In the genomic region with DNA sequence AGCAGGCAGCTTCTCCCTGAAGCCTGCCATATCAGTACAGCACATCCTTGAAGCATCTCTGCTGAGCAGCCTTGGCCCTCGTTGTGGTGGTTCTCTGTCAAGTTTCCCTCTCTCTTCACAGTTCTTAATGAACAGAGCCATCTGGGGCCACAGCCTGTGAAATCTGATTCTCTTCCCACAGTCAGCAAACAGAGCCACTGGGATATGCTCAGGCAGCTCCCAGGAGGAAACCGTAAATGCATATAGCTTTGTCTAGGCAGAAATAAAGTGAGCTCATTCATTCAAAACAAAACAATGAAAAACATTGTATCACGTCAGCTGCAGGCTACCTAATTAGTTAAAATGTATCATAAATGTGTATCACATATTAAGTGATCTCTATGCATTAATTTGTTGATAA, we compare ENCODE assay signal across 10 cellular contexts.
DNase-seq lines count a peak whose midpoint lies in the region; ATAC-seq, FAIRE-seq and TF ChIP-seq lines count a peak whose summit lies in the region.
"Had no signal": no experiment of that assay in that cellular context is flagged by ENCODE, and none has a peak within 500 bp of the region (broad histone marks: within the 10 kb centered on the region; RNA-seq: fewer than 3 reads in every experiment).

No MANE protein-coding gene starts in this region.

- H3K4me3 ChIP-seq in astrocyte (ENCODE audit: insufficient read depth, low read depth, low read length), result no peak overlapping the region

- H3K9me3 ChIP-seq in astrocyte (ENCODE audit: insufficient read depth, low read depth, low read length), result no peaks in the 10 kb centered on the region

- H3K79me2 ChIP-seq in astrocyte (ENCODE audit: insufficient read depth, low read length), result no peaks in the 10 kb centered on the region

- H3K27ac Mint-ChIP-seq in astrocyte (ENCODE audit: unreplicated experiment), result peak overlapping the region; percentile 80

- H3K36me3 Mint-ChIP-seq in astrocyte (ENCODE audit: low read depth, unreplicated experiment), result peaks cover 4% of the 10 kb centered on the region

- no peak overlapping the region for H3K4me3 Mint-ChIP-seq in astrocyte (ENCODE audit: unreplicated experiment)

- no peak overlapping the region for H3K9ac ChIP-seq in astrocyte (ENCODE audit: low read length)

- H3K27me3 Mint-ChIP-seq in astrocyte (ENCODE audit: low read depth, unreplicated experiment), result no peaks in the 10 kb centered on the region

- H3K27me3 ChIP-seq in astrocyte (ENCODE audit: insufficient read depth, low read length), result no peaks in the 10 kb centered on the region

- no peaks in the 10 kb centered on the region for H3K9me3 Mint-ChIP-seq in astrocyte (ENCODE audit: unreplicated experiment)

- H2AFZ ChIP-seq in astrocyte (ENCODE audit: low read depth, low read length), result peak overlapping the region; percentile 43

- H4K20me1 ChIP-seq in astrocyte (ENCODE audit: insufficient read depth, low read length), result no peaks in the 10 kb centered on the region

- DNase-seq in COLO829 (ENCODE audit: low spot score), result peak; percentile 89
- peak; percentile 67 for DNase-seq in NCI-H1436 treated with DMSO at 0.1 percent for 48 hours (lab: John Stamatoyannopoulos, UW)
- peak; percentile 81 for DNase-seq in astrocyte (ENCODE audit: low read depth)
- DNase-seq in left kidney (ENCODE audit: low read depth, low spot score), result peak; percentile 85
- DNase-seq in COR-L47 (lab: John Stamatoyannopoulos, UW), result no peak
- no peak for DNase-seq in SKM-1 (lab: John Stamatoyannopoulos, UW; ENCODE audit: unreplicated experiment)
- DNase-seq in kidney tubule cell (ENCODE audit: low spot score), result no peak
- DNase-seq: erythroblast had no signal

- ATAC-seq in GM21717 (IDR thresholded peaks at IDR 0.05; ENCODE audit: unreplicated experiment), result no peak

- H3K4me2 ChIP-seq in astrocyte (ENCODE audit: low read length), result no peak overlapping the region

- H3K36me3 ChIP-seq in astrocyte (ENCODE audit: insufficient read depth, low read length), result no peaks in the 10 kb centered on the region

- peaks cover 10% of the 10 kb centered on the region for H3K4me1 Mint-ChIP-seq in astrocyte (ENCODE audit: low read depth, unreplicated experiment)

- FAIRE-seq in astrocyte (lab: Jason Lieb, UNC), result no peak
- FAIRE-seq: D721Med had no signal

- TF ChIP-seq CTCF in astrocyte (IDR thresholded peaks at IDR 0.05; ENCODE audit: insufficient read depth, low read depth, low read length), result no peak

- H3K4me1 ChIP-seq in astrocyte (ENCODE audit: insufficient read depth, low read length), result no peaks in the 10 kb centered on the region

- no peak overlapping the region for H3K27ac ChIP-seq in astrocyte (ENCODE audit: low read depth, low read length)

Comparison
In these comparisons a context has a peak if more than half of its experiments do, and no peak if none do; other contexts are left out.
1. DNase-seq: peak in COLO829 (single experiment), NCI-H1436 treated with DMSO at 0.1 percent for 48 hours (single experiment), astrocyte (single experiment) and left kidney (single experiment); none in COR-L47 (single experiment), SKM-1 (single experiment) and kidney tubule cell (single experiment).